16 cellular contexts compared by ENCODE assay signal in genomic region chr15:48324949-48325348, GRCh38. TPM values are rescaled to one million over a fixed set of nuclear protein-coding genes. Genes with fewer than 3 reads are reported as not detected.
DNase-seq lines count a peak whose midpoint lies in the region; ATAC-seq, FAIRE-seq and TF ChIP-seq lines count a peak whose summit lies in the region.
"Had no signal": no experiment of that assay in that cellular context is flagged by ENCODE, and none has a peak within 500 bp of the region (broad histone marks: within the 10 kb centered on the region; RNA-seq: fewer than 3 reads in every experiment).

No MANE protein-coding gene starts in this region.

- H3K9ac ChIP-seq in GM12878 (ENCODE audit: control insufficient read depth, insufficient read depth, low read length), result no peak overlapping the region
- H3K9ac ChIP-seq: GM23248 had no signal

- intact Hi-C loops in GM12878 (cut with micrococcal nuclease; ENCODE audit: unreplicated experiment), result no loop called here

- no peak overlapping the region for H3K27ac ChIP-seq in GM12878 (ENCODE audit: control insufficient read depth, insufficient read depth)
- H3K27ac ChIP-seq: GM23248, SJSA1 had no signal

- no peak for FAIRE-seq in GM12878 (lab: Jason Lieb, UNC)
- FAIRE-seq: GM19239, HTR-8/SVneo had no signal

- BruUV-seq in GM12878 (replicated peaks; lab: Mats Ljungman, UMichigan), result no TSS peak

- no peak for TF ChIP-seq EP300 in GM12878 (IDR thresholded peaks at IDR 0.05; ENCODE audit: borderline replicate concordance in 1 of 2, control insufficient read depth in 1 of 2, low read depth in 2 of 2, low read length in 2 of 2)

- H3K9me3 ChIP-seq in GM12878 (replicated peaks; ENCODE audit: control insufficient read depth, insufficient read depth, low read length), result no peaks in the 10 kb centered on the region
- H3K9me3 ChIP-seq: SJSA1 had no signal

- H3K79me2 ChIP-seq in GM12878 (ENCODE audit: control insufficient read depth, insufficient read depth, low read length), result peaks cover 2% of the 10 kb centered on the region

- TF ChIP-seq RAD21 in GM12878 (IDR thresholded peaks at IDR 0.05; ENCODE audit: insufficient read depth, low read depth, low read length), result no peak

- peaks cover 11% of the 10 kb centered on the region; the same call in 1 of the 2 replicates for H3K4me1 ChIP-seq in GM12878 (ENCODE audit: control insufficient read depth, insufficient read depth, low read length)
- H3K4me1 ChIP-seq: SJSA1 had no signal

- in situ Hi-C loops in GM12878 (cut with MboI), result loop anchor here (25.0 kb wide), 1 partner anchor 1287 kb away; the partner anchor contains the start of genes DTWD1 and FAM227B

- no peaks in the 10 kb centered on the region for H4K20me1 ChIP-seq in GM12878 (ENCODE audit: control insufficient read depth, insufficient read depth)

- POLR2A ChIA-PET in GM12878 (lab: Charles Lee), result no interaction called here

- 66% methylated on average over 5 of the region's 5 CpGs for WGBS in GM12878 (ENCODE audit: insufficient coverage, insufficient replicate concordance, low lambda C conversion rate, missing lambda C conversion rate)

- no peak overlapping the region for H3K4me3 ChIP-seq in GM12878
- H3K4me3 ChIP-seq: GM23248, SJSA1 had no signal

- SMC1A ChIA-PET in GM12878 (lab: Charles Lee; ENCODE audit: uncharacterized antibody, unreplicated experiment), result interaction anchor here (2.1 to 2.4 kb wide), 2 partner anchors 27 to 28 kb away, joined by 5 to 11 read pairs; no protein-coding TSS in a partner anchor

- H3K4me2 ChIP-seq in GM12878 (ENCODE audit: control insufficient read depth, insufficient read depth), result no peak overlapping the region

- no peaks in the 10 kb centered on the region for H3K27me3 ChIP-seq in GM12878 (replicated peaks in 1 of 2; ENCODE audit: control insufficient read depth in 2 of 2, insufficient read depth in 2 of 2, low read length in 1 of 2)
- H3K27me3 ChIP-seq: SJSA1 had no signal

- ATAC-seq in GM12878, result peak; percentile 14; the same call in 1 of the 3 replicates
- no peak for ATAC-seq in HG02885 (IDR thresholded peaks at IDR 0.05; ENCODE audit: poor library complexity, unreplicated experiment)
- ATAC-seq: HCT116 had no signal

- no peaks in the 10 kb centered on the region for H3K36me3 ChIP-seq in GM12878 (ENCODE audit: control insufficient read depth in 2 of 2, insufficient read depth in 2 of 2, low read length in 1 of 2)
- H3K36me3 ChIP-seq: SJSA1 had no signal

- CTCF ChIA-PET in GM12878 (lab: Yijun Ruan, JAX), result interaction anchor here (0.8 to 2.4 kb wide), 4 partner anchors 10 to 39 kb away, joined by 3 to 9 read pairs (median 4); no protein-coding TSS in a partner anchor

- H2AFZ ChIP-seq in GM12878 (ENCODE audit: control insufficient read depth, low read depth, low read length), result no peak overlapping the region
- H2AFZ ChIP-seq: GM23248 had no signal

- no peak for TF ChIP-seq POLR2A in GM12878 (IDR thresholded peaks at IDR 0.05; ENCODE audit: low read depth, low read length)

- RAD21 ChIA-PET in GM12878 (lab: Charles Lee; ENCODE audit: unreplicated experiment), result interaction anchor here (0.7 to 1.5 kb wide), 2 partner anchors 9 to 41 kb away, joined by 3 read pairs; no protein-coding TSS in a partner anchor

- TF ChIP-seq CTCF in GM12878 (IDR thresholded peaks at IDR 0.05 in 2 of 3, conservative IDR thresholded peaks at IDR 0.05 in 1 of 3; ENCODE audit: control insufficient read depth in 2 of 3, extremely low read depth in 1 of 3, insufficient read depth in 1 of 3, low read depth in 3 of 3, low read length in 3 of 3), result no peak

- DNase-seq in DMS79 treated with DMSO at 0.1 percent for 48 hours (lab: John Stamatoyannopoulos, UW), result peak; percentile 1
- DNase-seq in NCI-H1092 treated with DMSO at 0.1 percent for 48 hours (lab: John Stamatoyannopoulos, UW), result peak; percentile 78
- DNase-seq in NCI-H345 (lab: John Stamatoyannopoulos, UW), result peak; percentile 61
- DNase-seq in GM12878 (ENCODE audit: low read depth, low spot score), result no peak
- DNase-seq in stimulated activated naive CD4-positive, alpha-beta T cell (lab: John Stamatoyannopoulos, UW), result no peak
- DNase-seq in NCI-H1417 treated with DMSO at 0.1 percent for 48 hours (lab: John Stamatoyannopoulos, UW), result no peak
- DNase-seq: ACHN; CD4-positive, CD25-positive, alpha-beta regulatory T cell; GM23248; NCI-H187; NCI-H226 had no signal

TF ChIP-seq in GM12878, 131 proteins besides CTCF, POLR2A, EP300 and RAD21 (continues in another document):
- TF ChIP-seq BHLHE40 (IDR thresholded peaks at IDR 0.05; ENCODE audit: borderline replicate concordance in 1 of 2, low read depth in 2 of 2, low read length in 1 of 2) (no peak), E2F8 (IDR thresholded peaks at IDR 0.05; ENCODE audit: low read depth, partially characterized antibody) (no peak), CBX3 (IDR thresholded peaks at IDR 0.05; ENCODE audit: borderline replicate concordance, low read depth) (no peak), POLR2AphosphoS2 (IDR thresholded peaks at IDR 0.05; ENCODE audit: low read depth, low read length) (no peak), PAX8 (IDR thresholded peaks at IDR 0.05) (no peak), ZBTB11 (CRISPR knock-in tag; IDR thresholded peaks at IDR 0.05) (no peak)

RNA-seq across cellular contexts. Expression of gene DUT, which starts 6.3 kb away (rescaled TPM):
- 38.2 and 45.6 TPM in 2 replicates for total RNA-seq in GM12878 (2013; cell fraction: nucleolus; rRNA removed)
- 147 and 152 TPM in 2 replicates for total RNA-seq in GM12878 (2014; rRNA removed)
- 96.8 and 108 TPM in 2 replicates for total RNA-seq in GM12878 (2014; rRNA removed; fragmentation: Illumina TruSeq; extraction: Trizol)
- total RNA-seq in GM12878 (2021), result 272 and 292 TPM in 2 replicates
- 47.6 TPM for polyA plus RNA-seq in GM12878 (2011; ENCODE audit: low read depth)
- 147 and 250 TPM in 2 replicates for polyA plus RNA-seq in GM12878 (2011; rRNA removed)
- polyA plus RNA-seq in GM12878 (2011; cell fraction: cytosol; rRNA removed), result 82.4 and 152 TPM in 2 replicates
- polyA plus RNA-seq in GM12878 (2011; cell fraction: nucleus; rRNA removed), result 105 and 132 TPM in 2 replicates
- polyA plus RNA-seq in GM12878 (2012), result 102 and 137 TPM in 2 replicates
- 142 and 146 TPM in 2 replicates for polyA plus RNA-seq in GM12878 (2014; fragmentation: Illumina TruSeq; extraction: Trizol)
- 10 to 100 TPM; 20.1 to 88.1 TPM for polyA plus RNA-seq in GM12878 (2014; fragmentation: Nextera tagmentation; extraction: Ambion mirVana)
- 159 and 161 TPM in 2 replicates for polyA plus RNA-seq in GM12878 (2014; rRNA removed)
- polyA plus RNA-seq in GM12878 (2016; fragmentation: Nextera tagmentation; extraction: Ambion mirVana), result 100 to 1,000 TPM; 449 to 452 TPM
- polyA minus RNA-seq in GM12878 (2011; rRNA and poly(A)+ RNA removed), result 10.9 and 17.7 TPM in 2 replicates
- 38.2 and 48.6 TPM in 2 replicates for polyA minus RNA-seq in GM12878 (2011; cell fraction: cytosol; rRNA and poly(A)+ RNA removed)
- 31.1 and 42.7 TPM in 2 replicates for polyA minus RNA-seq in GM12878 (2011; cell fraction: nucleus; rRNA and poly(A)+ RNA removed)

Comparison
In these comparisons a context has a peak if more than half of its experiments do, and no peak if none do; other contexts are left out.
1. DNase-seq: peak in DMS79 treated with DMSO at 0.1 percent for 48 hours (single experiment), NCI-H1092 treated with DMSO at 0.1 percent for 48 hours (single experiment) and NCI-H345 (single experiment); none in GM12878 (single experiment), stimulated activated naive CD4-positive, alpha-beta T cell (0 of 6) and NCI-H1417 treated with DMSO at 0.1 percent for 48 hours (single experiment).